ENCODE assay signal across 7 cellular contexts in the genomic region with DNA sequence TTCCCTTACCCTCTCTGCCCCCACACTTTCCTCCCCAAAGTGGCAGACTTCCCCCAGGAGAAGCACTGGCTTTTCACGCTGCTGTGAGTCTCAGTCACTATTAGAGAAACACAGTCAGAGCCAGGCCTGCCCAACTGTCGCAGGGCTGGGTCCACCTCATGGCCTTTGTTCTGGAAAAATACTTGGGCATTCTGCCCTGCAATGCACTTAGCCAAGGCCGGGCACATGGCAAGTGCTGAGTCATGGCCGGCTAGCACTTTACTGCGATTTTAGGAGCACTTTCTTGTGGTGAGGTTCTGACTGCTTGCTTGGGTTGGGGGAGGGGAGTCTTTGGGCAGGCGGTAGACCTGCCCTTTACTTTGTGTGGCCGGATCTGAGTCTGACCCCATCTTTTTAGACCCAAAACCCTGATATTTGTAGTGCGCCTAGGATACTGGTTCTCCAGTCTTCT. TPM values are rescaled to one million over a fixed set of nuclear protein-coding genes. Genes with fewer than 3 reads are reported as not detected.
DNase-seq lines count a peak whose midpoint lies in the region; FAIRE-seq and TF ChIP-seq lines count a peak whose summit lies in the region.

No MANE protein-coding gene starts in this region.

- FAIRE-seq in GM19239 (lab: Jason Lieb, UNC), result no peak

- POLR2A ChIA-PET in OCI-LY7 (lab: Charles Lee), result interaction anchor here (1.1 kb wide), 2 partner anchors 18 to 53 kb away, joined by 3 read pairs; no protein-coding TSS in a partner anchor

- no peaks in the 10 kb centered on the region for H3K36me3 ChIP-seq in osteoblast (ENCODE audit: insufficient read depth, low read length)
- no peaks in the 10 kb centered on the region for H3K36me3 ChIP-seq in OCI-LY7 (ENCODE audit: insufficient read depth, low read length)

- BruUV-seq in OCI-LY7 (replicated peaks; lab: Mats Ljungman, UMichigan), result no TSS peak

- DNase-seq in HT-29 (ENCODE audit: low spot score) (peak; percentile 91), SW480 (ENCODE audit: low spot score) (peak; percentile 88), foreskin melanocyte (peak; percentile 31), osteoblast (ENCODE audit: insufficient read length, low spot score, missing footprints) (peak; percentile 94), OCI-LY7 (ENCODE audit: low spot score) (no peak), OCI-M2 (lab: John Stamatoyannopoulos, UW; ENCODE audit: unreplicated experiment) (no peak), GM19239 (ENCODE audit: insufficient read length, low spot score) (no peak)

- H3K4me3 ChIP-seq in osteoblast (ENCODE audit: insufficient read depth, low read length) (peak overlapping the region; percentile 10), OCI-LY7 (ENCODE audit: low read depth, low read length, poor library complexity, severe bottlenecking) (no peak overlapping the region)

- H3K27me3 ChIP-seq in osteoblast (ENCODE audit: insufficient read depth, low read length), result no peaks in the 10 kb centered on the region

- H3K9me3 ChIP-seq in osteoblast (ENCODE audit: low read depth, low read length), result no peaks in the 10 kb centered on the region
- no peaks in the 10 kb centered on the region for H3K9me3 ChIP-seq in OCI-LY7 (ENCODE audit: low read length)

- CTCF ChIA-PET in OCI-LY7 (lab: Charles Lee; ENCODE audit: unreplicated experiment), result no interaction called here

- peaks cover 38% of the 10 kb centered on the region for H3K4me1 ChIP-seq in osteoblast (ENCODE audit: insufficient read depth, low read length)
- H3K4me1 ChIP-seq in OCI-LY7 (ENCODE audit: insufficient read depth, low read length, poor library complexity, severe bottlenecking), result peaks cover 4% of the 10 kb centered on the region

- H3K9me2 ChIP-seq in OCI-LY7 (ENCODE audit: insufficient read depth, low read length), result no peaks in the 10 kb centered on the region

- H4K20me1 ChIP-seq in osteoblast (ENCODE audit: insufficient read depth, low read length) (no peaks in the 10 kb centered on the region), OCI-LY7 (ENCODE audit: insufficient read depth, low read length) (no peaks in the 10 kb centered on the region)

- intact Hi-C loops in OCI-LY7 (cut with micrococcal nuclease; ENCODE audit: unreplicated experiment), result no loop called here

- H3K4me2 ChIP-seq in osteoblast (ENCODE audit: insufficient read depth, low read length), result peak overlapping the region; percentile 61
- no peak overlapping the region for H3K4me2 ChIP-seq in OCI-LY7 (ENCODE audit: low read length)

- H3K79me2 ChIP-seq in osteoblast (ENCODE audit: insufficient read depth, low read length) (peaks cover 19% of the 10 kb centered on the region), OCI-LY7 (ENCODE audit: insufficient read depth, low read depth, low read length) (no peaks in the 10 kb centered on the region)

- H3K27ac ChIP-seq in osteoblast (ENCODE audit: low read depth, low read length) (peak overlapping the region; percentile 84), OCI-LY7 (ENCODE audit: low read depth, low read length, poor library complexity, severe bottlenecking) (no peak overlapping the region)

- peak overlapping the region; percentile 39 for H2AFZ ChIP-seq in osteoblast (ENCODE audit: low read length)
- no peak overlapping the region for H2AFZ ChIP-seq in OCI-LY7 (ENCODE audit: low read length)

- no peak for TF ChIP-seq CTCF in osteoblast (IDR thresholded peaks at IDR 0.05; ENCODE audit: extremely low read depth, low read depth, low read length)
- no peak for TF ChIP-seq CTCF in OCI-LY7 (conservative IDR thresholded peaks at IDR 0.05; ENCODE audit: low read length)

RNA-seq across cellular contexts. Expression of a gene that starts 7.7 kb away (rescaled TPM):
- 54.2 and 64.2 TPM in 2 replicates for total RNA-seq in HT-29 (2014; rRNA removed; shearing (Covaris generic))
- 67.0 and 77.2 TPM in 2 replicates for total RNA-seq in osteoblast
- 0.41 and 0.44 TPM in 2 replicates for total RNA-seq in OCI-LY7 (2014; rRNA removed; shearing (Covaris generic))
- total RNA-seq in OCI-LY7 (2022), result 0.89 and 1.3 TPM in 2 replicates

RNA-seq across cellular contexts. Expression of a gene that starts 40.0 kb away (rescaled TPM):
- 149 and 150 TPM in 2 replicates for total RNA-seq in HT-29 (2014; rRNA removed; shearing (Covaris generic))
- 174 and 178 TPM in 2 replicates for total RNA-seq in osteoblast
- total RNA-seq in OCI-LY7 (2014; rRNA removed; shearing (Covaris generic)), result 182 and 221 TPM in 2 replicates
- total RNA-seq in OCI-LY7 (2022), result 302 and 306 TPM in 2 replicates

Comparison
In these comparisons a context has a peak if more than half of its experiments do, and no peak if none do; other contexts are left out.
1. DNase-seq: peak in HT-29 (single experiment), SW480 (single experiment), foreskin melanocyte (single experiment) and osteoblast (single experiment); none in OCI-LY7 (single experiment), OCI-M2 (single experiment) and GM19239 (single experiment).
2. RNA of a gene that starts 7.7 kb away (total RNA-seq): 67.0 to 77.2 TPM in osteoblast and 54.2 to 64.2 TPM in HT-29; 0.41 to 1.3 TPM in OCI-LY7; every median in the first group is over 10 times any median in the second.